In genomic region chr16:1961651-1962067, GRCh38 we compare ENCODE assay signal across 9 cellular contexts. TPM values are rescaled to one million over a fixed set of nuclear protein-coding genes. Genes with fewer than 3 reads are reported as not detected.
A peak's percentile ranks its signal among the peaks of the same experiment; 100 is the strongest.
DNase-seq lines count a peak whose midpoint lies in the region; ATAC-seq and TF ChIP-seq lines count a peak whose summit lies in the region.
"Had no signal": no experiment of that assay in that cellular context is flagged by ENCODE, and none has a peak within 500 bp of the region (broad histone marks: within the 10 kb centered on the region; RNA-seq: fewer than 3 reads in every experiment).

No MANE protein-coding gene starts in this region.

- no peaks in the 10 kb centered on the region for H3K9me3 Mint-ChIP-seq in activated naive CD8-positive, alpha-beta T cell treated with anti-CD3 and anti-CD28 coated beads, Interleukin-2, amount 10 ng/mL, durations not matched to agents 7 days and 5 days

- H3K27ac ChIP-seq in foreskin keratinocyte: no peak overlapping the region
- H3K27ac ChIP-seq in colonic mucosa: no peak overlapping the region

- H3K27me3 Mint-ChIP-seq in activated naive CD8-positive, alpha-beta T cell treated with anti-CD3 and anti-CD28 coated beads, Interleukin-2, amount 10 ng/mL, durations not matched to agents 7 days and 5 days: no peaks in the 10 kb centered on the region

- H3K36me3 ChIP-seq in NT2/D1 (ENCODE audit: insufficient read depth, insufficient read length, low read length) (peaks cover 50% of the 10 kb centered on the region), colonic mucosa (no peaks in the 10 kb centered on the region)

- H3K9ac ChIP-seq in NT2/D1 (ENCODE audit: insufficient read length, low read depth) (peak overlapping the region; percentile 57), colonic mucosa (ENCODE audit: low read depth in 2 of 2, low read length in 2 of 2) (no peak overlapping the region)

- H3K9me3 ChIP-seq in NT2/D1 (ENCODE audit: insufficient read depth, low read length): peaks cover 5% of the 10 kb centered on the region; the same call in 1 of the 2 replicates
- no peaks in the 10 kb centered on the region for H3K9me3 ChIP-seq in colonic mucosa

- no peak for ATAC-seq in activated naive CD8-positive, alpha-beta T cell treated with anti-CD3 and anti-CD28 coated beads, Interleukin-2, amount 10 ng/mL, durations not matched to agents 7 days and 5 days (ENCODE audit: low read depth)
- ATAC-seq in foreskin keratinocyte (no peak), GM19324 (IDR thresholded peaks at IDR 0.05; ENCODE audit: low FRiP score, unreplicated experiment) (no peak), GM18858 (IDR thresholded peaks at IDR 0.05; ENCODE audit: unreplicated experiment) (no peak)

- intact Hi-C loops in colonic mucosa (cut with DNase I): no loop called here

- no peak overlapping the region for H3K4me3 ChIP-seq in NT2/D1 (ENCODE audit: insufficient read length, low read depth)
- H3K4me3 ChIP-seq in colonic mucosa: no peak overlapping the region

- H3K27me3 ChIP-seq in NT2/D1 (ENCODE audit: insufficient read depth, insufficient read length) (no peaks in the 10 kb centered on the region), foreskin keratinocyte (no peaks in the 10 kb centered on the region), colonic mucosa (no peaks in the 10 kb centered on the region)

- TF ChIP-seq CTCF in foreskin keratinocyte (conservative IDR thresholded peaks at IDR 0.05) (no peak), colonic mucosa (IDR thresholded peaks at IDR 0.05) (no peak)

- H3K36me3 Mint-ChIP-seq in activated naive CD8-positive, alpha-beta T cell treated with anti-CD3 and anti-CD28 coated beads, Interleukin-2, amount 10 ng/mL, durations not matched to agents 7 days and 5 days: peaks cover 22% of the 10 kb centered on the region

- H3K4me1 Mint-ChIP-seq in activated naive CD8-positive, alpha-beta T cell treated with anti-CD3 and anti-CD28 coated beads, Interleukin-2, amount 10 ng/mL, durations not matched to agents 7 days and 5 days: peaks cover 45% of the 10 kb centered on the region

- H3K4me3 Mint-ChIP-seq in activated naive CD8-positive, alpha-beta T cell treated with anti-CD3 and anti-CD28 coated beads, Interleukin-2, amount 10 ng/mL, durations not matched to agents 7 days and 5 days: peak overlapping the region; percentile 60

- peaks cover 4% of the 10 kb centered on the region for H3K4me1 ChIP-seq in NT2/D1 (ENCODE audit: insufficient read depth, insufficient read length)
- H3K4me1 ChIP-seq in foreskin keratinocyte: no peaks in the 10 kb centered on the region
- peaks cover 7% of the 10 kb centered on the region for H3K4me1 ChIP-seq in colonic mucosa

- POLR2A ChIA-PET in activated naive CD8-positive, alpha-beta T cell treated with anti-CD3 and anti-CD28 coated beads, Interleukin-2, amount 10 ng/mL, durations not matched to agents 7 days and 5 days (lab: Charles Lee): interaction anchor here (1.1 to 4.0 kb wide), 2 partner anchors 9 to 29 kb away, joined by 3 to 37 read pairs; partner anchors contain the start of gene TBL3

- DNase-seq in stimulated activated naive CD4-positive, alpha-beta T cell treated with Interleukin-2 at 50 U/mL for 16 hours (lab: John Stamatoyannopoulos, UW): peak; percentile 25
- no peak for DNase-seq in stimulated activated naive CD4-positive, alpha-beta T cell (lab: John Stamatoyannopoulos, UW)
- DNase-seq in NT2/D1 (ENCODE audit: low read depth, low spot score) (no peak), foreskin keratinocyte (no peak), colonic mucosa (no peak)
- DNase-seq in activated naive CD8-positive, alpha-beta T cell treated with anti-CD3 and anti-CD28 coated beads, Interleukin-2, amount 10 ng/mL, durations not matched to agents 7 days and 5 days: no peak
- DNase-seq: NCI-H1105 had no signal

- H3K27ac Mint-ChIP-seq in activated naive CD8-positive, alpha-beta T cell treated with anti-CD3 and anti-CD28 coated beads, Interleukin-2, amount 10 ng/mL, durations not matched to agents 7 days and 5 days: peak overlapping the region; percentile 48

RNA-seq across cellular contexts. Expression of gene NDUFB10, which starts 2.3 kb away (rescaled TPM):
- 100 to 1,000 TPM; 108 to 115 TPM for total RNA-seq in activated naive CD8-positive, alpha-beta T cell treated with anti-CD3 and anti-CD28 coated beads, Interleukin-2, amount 10 ng/mL, durations not matched to agents 7 days and 5 days
- total RNA-seq in foreskin keratinocyte (159 and 194 TPM in 2 replicates), colonic mucosa (100 to 1,000 TPM; 219 to 272 TPM)
- 237 and 254 TPM in 2 replicates for polyA plus RNA-seq in foreskin keratinocyte

RNA-seq across cellular contexts. Expression of gene RPS2, which starts 3.0 kb away (rescaled TPM):
- total RNA-seq in activated naive CD8-positive, alpha-beta T cell treated with anti-CD3 and anti-CD28 coated beads, Interleukin-2, amount 10 ng/mL, durations not matched to agents 7 days and 5 days: 1,000 to 10,000 TPM; 2,404 to 2,409 TPM
- 4,323 and 4,992 TPM in 2 replicates for total RNA-seq in foreskin keratinocyte
- 6,371 and 7,303 TPM in 2 replicates for polyA plus RNA-seq in foreskin keratinocyte
- 1,000 to 10,000 TPM; 1,996 to 2,736 TPM for total RNA-seq in colonic mucosa

RNA-seq across cellular contexts. Expression of gene RNF151, which starts 5.0 kb away (rescaled TPM):
- total RNA-seq in activated naive CD8-positive, alpha-beta T cell treated with anti-CD3 and anti-CD28 coated beads, Interleukin-2, amount 10 ng/mL, durations not matched to agents 7 days and 5 days: not detected
- not detected in 2 replicates for total RNA-seq in foreskin keratinocyte
- not detected in 2 replicates for polyA plus RNA-seq in foreskin keratinocyte
- total RNA-seq in colonic mucosa: not detected

RNA-seq across cellular contexts. Expression of gene RPL3L, which starts 7.2 kb away (rescaled TPM):
- not detected for total RNA-seq in activated naive CD8-positive, alpha-beta T cell treated with anti-CD3 and anti-CD28 coated beads, Interleukin-2, amount 10 ng/mL, durations not matched to agents 7 days and 5 days
- total RNA-seq in foreskin keratinocyte (0.34 and 0.49 TPM in 2 replicates), colonic mucosa (not detected)
- 0.47 and 0.57 TPM in 2 replicates for polyA plus RNA-seq in foreskin keratinocyte

RNA-seq across cellular contexts. Expression of gene TBL3, which starts 10.2 kb away (rescaled TPM):
- 10 to 100 TPM; 29.4 to 30.7 TPM for total RNA-seq in activated naive CD8-positive, alpha-beta T cell treated with anti-CD3 and anti-CD28 coated beads, Interleukin-2, amount 10 ng/mL, durations not matched to agents 7 days and 5 days
- total RNA-seq in foreskin keratinocyte (61.5 and 68.8 TPM in 2 replicates), colonic mucosa (10 to 100 TPM; 19.4 to 43.1 TPM)
- 66.9 and 69.5 TPM in 2 replicates for polyA plus RNA-seq in foreskin keratinocyte
